Comparison of ENCODE assay signal across 27 cellular contexts in genomic region chr3:183290216-183290615, GRCh38.
"Had no signal": no experiment of that assay in that cellular context is flagged by ENCODE, and none has a peak within 500 bp of the region (broad histone marks: within the 10 kb centered on the region; RNA-seq: fewer than 3 reads in every experiment).

No MANE protein-coding gene starts in this region.

- H3K4me3 Mint-ChIP-seq: activated CD4-positive, alpha-beta T cell treated with anti-CD3 and anti-CD28 coated beads for 36 hours; activated CD4-positive, alpha-beta T cell treated with anti-CD3 and anti-CD28 coated beads, Interleukin-2, amount 10 ng/mL, durations not matched to agents 7 days and 5 days; activated CD8-positive, alpha-beta T cell treated with anti-CD3 and anti-CD28 coated beads, Interleukin-2, amount 10 ng/mL, durations not matched to agents 7 days and 5 days; activated naive CD4-positive, alpha-beta T cell treated with anti-CD3 and anti-CD28 coated beads, Interleukin-2, amount 10 ng/mL, durations not matched to agents 7 days and 5 days; activated naive CD8-positive, alpha-beta T cell; activated naive CD8-positive, alpha-beta T cell treated with anti-CD3 and anti-CD28 coated beads, Interleukin-2, amount 50 U/mL, for 24 hours; activated T-cell treated with anti-CD3 and anti-CD28 coated beads, Interleukin-2, amount 50 U/mL, for 4 hours; activated T-helper 1 cell treated with anti-CD3 and anti-CD28 coated beads, Interleukin-12 subunit alpha, Interleukin-12 subunit beta, Interleukin-2, Interleukin-4 antibody, amounts not matched to agents 30 ng/mL and 10 ng/mL and 1 ng/mL, durations not matched to agents 14 hours and 24 hours and 36 hours; WTC11 had no signal

- ATAC-seq: activated CD4-positive, alpha-beta T cell treated with anti-CD3 and anti-CD28 coated beads for 36 hours; activated CD4-positive, CD25-positive, alpha-beta regulatory T cell treated with anti-CD3 and anti-CD28 coated beads, Interleukin-2, amount 50 U/mL, for 24 hours; activated CD8-positive, alpha-beta T cell treated with anti-CD3 and anti-CD28 coated beads, Interleukin-2, amount 10 ng/mL, durations not matched to agents 7 days and 5 days; activated naive CD8-positive, alpha-beta T cell treated with anti-CD3 and anti-CD28 coated beads, Interleukin-2, amount 50 U/mL, for 24 hours; activated T-cell treated with anti-CD3 and anti-CD28 coated beads, Interleukin-2, amount 50 U/mL, for 4 hours; WTC11 had no signal

- H3K9me3 Mint-ChIP-seq: activated CD4-positive, alpha-beta T cell treated with anti-CD3 and anti-CD28 coated beads, Interleukin-2, amount 10 ng/mL, durations not matched to agents 7 days and 5 days; activated naive CD4-positive, alpha-beta T cell treated with anti-CD3 and anti-CD28 coated beads, Interleukin-2, amount 10 ng/mL, durations not matched to agents 7 days and 5 days; activated naive CD8-positive, alpha-beta T cell treated with anti-CD3 and anti-CD28 coated beads, Interleukin-2, amount 50 U/mL, for 24 hours; activated T-cell treated with anti-CD3 and anti-CD28 coated beads, Interleukin-2, amount 50 U/mL, for 4 hours; activated T-helper 1 cell treated with anti-CD3 and anti-CD28 coated beads, Interleukin-12 subunit alpha, Interleukin-12 subunit beta, Interleukin-2, Interleukin-4 antibody, amounts not matched to agents 30 ng/mL and 10 ng/mL and 1 ng/mL, durations not matched to agents 14 hours and 24 hours and 36 hours had no signal

- H3K4me3 ChIP-seq: Peyer's patch had no signal

- H3K4me1 Mint-ChIP-seq: WTC11 had no signal

- H3K27me3 ChIP-seq: Peyer's patch had no signal

- H3K36me3 ChIP-seq: Peyer's patch had no signal

- DNase-seq: activated CD4-positive, alpha-beta T cell treated with anti-CD3 and anti-CD28 coated beads for 36 hours; activated CD4-positive, alpha-beta T cell treated with anti-CD3 and anti-CD28 coated beads, Interleukin-2, amount 10 ng/mL, durations not matched to agents 7 days and 5 days; activated CD4-positive, alpha-beta T cell treated with anti-CD3 and anti-CD28 coated beads, Interleukin-2, amount 50 U/mL, for 48 hours; activated CD8-positive, alpha-beta memory T cell treated with anti-CD3 and anti-CD28 coated beads, Interleukin-2, amount 50 U/mL, for 4 hours; activated CD8-positive, alpha-beta T cell treated with anti-CD3 and anti-CD28 coated beads, Interleukin-2, amount 10 ng/mL, durations not matched to agents 7 days and 5 days; activated effector memory CD4-positive, alpha-beta T cell treated with Interleukin-2 at 50 U/mL for 16 hours; activated naive CD4-positive, alpha-beta T cell treated with anti-CD3 and anti-CD28 coated beads, Interleukin-2, amount 10 ng/mL, durations not matched to agents 7 days and 5 days; activated naive CD8-positive, alpha-beta T cell treated with anti-CD3 and anti-CD28 coated beads, Interleukin-2, amount 50 U/mL, for 24 hours; activated T-cell treated with anti-CD3 and anti-CD28 coated beads for 4 hours; activated T-cell treated with anti-CD3 and anti-CD28 coated beads, Interleukin-2, amount 50 U/mL, for 4 hours; anterior cingulate cortex; NCI-H1105; NCI-H1417 treated with DMSO at 0.1 percent for 48 hours; NCI-H187 treated with DMSO at 0.1 percent for 48 hours; NCI-H226; NCI-H524 treated with DMSO at 0.1 percent for 48 hours; Peyer's patch; Right ventricle myocardium superior; RPMI8226; SW 1271; T-helper 1 cell; T1000 had no signal

- H3K27ac Mint-ChIP-seq: activated CD4-positive, alpha-beta T cell treated with anti-CD3 and anti-CD28 coated beads for 36 hours; activated CD4-positive, alpha-beta T cell treated with anti-CD3 and anti-CD28 coated beads, Interleukin-2, amount 10 ng/mL, durations not matched to agents 7 days and 5 days; activated CD8-positive, alpha-beta T cell treated with anti-CD3 and anti-CD28 coated beads, Interleukin-2, amount 10 ng/mL, durations not matched to agents 7 days and 5 days; activated naive CD4-positive, alpha-beta T cell treated with anti-CD3 and anti-CD28 coated beads, Interleukin-2, amount 10 ng/mL, durations not matched to agents 7 days and 5 days; activated naive CD8-positive, alpha-beta T cell; activated naive CD8-positive, alpha-beta T cell treated with anti-CD3 and anti-CD28 coated beads, Interleukin-2, amount 50 U/mL, for 24 hours; activated T-helper 1 cell treated with anti-CD3 and anti-CD28 coated beads, Interleukin-12 subunit alpha, Interleukin-12 subunit beta, Interleukin-2, Interleukin-4 antibody, amounts not matched to agents 30 ng/mL and 10 ng/mL and 1 ng/mL, durations not matched to agents 14 hours and 24 hours and 36 hours; WTC11 had no signal

- H3K27me3 Mint-ChIP-seq: activated CD4-positive, alpha-beta T cell treated with anti-CD3 and anti-CD28 coated beads for 36 hours; activated CD4-positive, alpha-beta T cell treated with anti-CD3 and anti-CD28 coated beads, Interleukin-2, amount 10 ng/mL, durations not matched to agents 7 days and 5 days; activated naive CD4-positive, alpha-beta T cell treated with anti-CD3 and anti-CD28 coated beads, Interleukin-2, amount 10 ng/mL, durations not matched to agents 7 days and 5 days; activated naive CD8-positive, alpha-beta T cell; activated naive CD8-positive, alpha-beta T cell treated with anti-CD3 and anti-CD28 coated beads, Interleukin-2, amount 50 U/mL, for 24 hours had no signal

- H3K9me3 ChIP-seq: Peyer's patch had no signal

- H3K36me3 Mint-ChIP-seq: activated naive CD4-positive, alpha-beta T cell treated with anti-CD3 and anti-CD28 coated beads, Interleukin-2, amount 10 ng/mL, durations not matched to agents 7 days and 5 days had no signal

- H3K27ac ChIP-seq: KMS-11, Peyer's patch had no signal
